1 cellular context compared by ENCODE assay signal in the genomic region with DNA sequence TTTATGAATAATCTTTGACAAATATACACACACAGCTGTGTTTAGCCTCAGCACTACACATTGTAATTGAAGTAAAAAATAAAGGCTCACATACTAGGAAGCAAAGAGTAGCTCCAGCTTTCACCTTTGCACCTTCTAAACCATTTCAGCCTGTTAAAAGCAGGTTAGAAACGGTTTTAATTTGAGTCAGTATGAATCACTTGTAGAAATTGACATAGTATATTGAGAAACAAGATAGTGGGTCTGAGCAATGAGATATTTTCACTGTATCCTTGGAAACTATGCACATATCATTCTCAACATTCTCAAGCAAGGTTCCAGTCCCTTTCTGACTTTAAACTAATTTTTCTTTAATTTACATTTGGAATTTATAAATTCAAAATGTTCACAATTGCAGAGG.
TF ChIP-seq lines count a peak whose summit lies in the region.

No MANE protein-coding gene starts in this region.

TF ChIP-seq in SK-N-SH, 30 proteins besides CTCF, POLR2A, EP300 and RAD21 (continued from another document):
- TF ChIP-seq, protein P1, sequence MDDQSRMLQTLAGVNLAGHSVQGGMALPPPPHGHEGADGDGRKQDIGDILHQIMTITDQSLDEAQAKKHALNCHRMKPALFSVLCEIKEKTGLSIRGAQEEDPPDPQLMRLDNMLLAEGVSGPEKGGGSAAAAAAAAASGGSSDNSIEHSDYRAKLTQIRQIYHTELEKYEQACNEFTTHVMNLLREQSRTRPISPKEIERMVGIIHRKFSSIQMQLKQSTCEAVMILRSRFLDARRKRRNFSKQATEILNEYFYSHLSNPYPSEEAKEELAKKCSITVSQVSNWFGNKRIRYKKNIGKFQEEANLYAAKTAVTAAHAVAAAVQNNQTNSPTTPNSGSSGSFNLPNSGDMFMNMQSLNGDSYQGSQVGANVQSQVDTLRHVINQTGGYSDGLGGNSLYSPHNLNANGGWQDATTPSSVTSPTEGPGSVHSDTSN (IDR thresholded peaks at IDR 0.05): peak; percentile 37; the same call in 1 of the 2 replicates
- no peak for TF ChIP-seq GATA2 (CRISPR knock-in tag; IDR thresholded peaks at IDR 0.05)
- TF ChIP-seq FOSL2 (IDR thresholded peaks at IDR 0.05; ENCODE audit: borderline replicate concordance, low read depth): peak; percentile 44; the same call in 1 of the 2 replicates
- TF ChIP-seq SIN3A (IDR thresholded peaks at IDR 0.05; ENCODE audit: borderline replicate concordance, low read depth, low read length): no peak
- no peak for TF ChIP-seq ELF1 (IDR thresholded peaks at IDR 0.05)
- no peak for TF ChIP-seq MEF2A (IDR thresholded peaks at IDR 0.05; ENCODE audit: borderline replicate concordance, low read depth)
- peak; percentile 31; the same call in 1 of the 2 replicates for TF ChIP-seq TCF12 (IDR thresholded peaks at IDR 0.05)
- no peak for TF ChIP-seq EZH2phosphoT487 (IDR thresholded peaks at IDR 0.05; ENCODE audit: borderline replicate concordance, low read depth)
- no peak for TF ChIP-seq JUND (IDR thresholded peaks at IDR 0.05)
